24 cellular contexts compared by ENCODE assay signal in genomic region chr5:174426851-174427250, GRCh38.
DNase-seq lines count a peak whose midpoint lies in the region; FAIRE-seq lines count a peak whose summit lies in the region.
"Had no signal": no experiment of that assay in that cellular context is flagged by ENCODE, and none has a peak within 500 bp of the region (broad histone marks: within the 10 kb centered on the region; RNA-seq: fewer than 3 reads in every experiment).

No MANE protein-coding gene starts in this region.

- H2AK5ac ChIP-seq in mesenchymal stem cell (ENCODE audit: low read length, severe bottlenecking): no peak overlapping the region
- H2AK5ac ChIP-seq in neuronal stem cell (ENCODE audit: low read depth, low read length): no peak overlapping the region

- H3K4me2 ChIP-seq in mesenchymal stem cell (ENCODE audit: low read length, poor library complexity, severe bottlenecking): no peak overlapping the region
- H3K4me2 ChIP-seq in neuronal stem cell (ENCODE audit: insufficient read depth, low read length, poor library complexity, severe bottlenecking): no peak overlapping the region
- H3K4me2 ChIP-seq: BLaER1 treated with 17β-estradiol and CSF1 and Interleukin-3, amounts not matched to agents 10 nM and 100 nM had no signal

- no peak overlapping the region for H2BK15ac ChIP-seq in mesenchymal stem cell (ENCODE audit: low read depth, poor library complexity, severe bottlenecking)
- H2BK15ac ChIP-seq in neuronal stem cell (ENCODE audit: low read length): no peak overlapping the region

- H3K27me3 ChIP-seq in mesenchymal stem cell (ENCODE audit: control insufficient read depth in 1 of 2, insufficient read depth in 1 of 2, low read length in 2 of 2): peaks cover 0 to 31% of the 10 kb centered on the region in 2 experiments
- no peaks in the 10 kb centered on the region for H3K27me3 ChIP-seq in neuronal stem cell (ENCODE audit: control insufficient read depth in 3 of 3, insufficient read depth in 3 of 3, low read depth in 1 of 3, low read length in 3 of 3)
- H3K27me3 ChIP-seq in small intestine (ENCODE audit: control insufficient read depth in 2 of 2, insufficient read depth in 2 of 2, low read length in 2 of 2): no peaks in the 10 kb centered on the region
- H3K27me3 ChIP-seq: BLaER1 treated with 17β-estradiol and CSF1 and Interleukin-3, amounts not matched to agents 10 nM and 100 nM had no signal

- H4K91ac ChIP-seq in mesenchymal stem cell (ENCODE audit: low read length): peak overlapping the region; percentile 62
- H4K91ac ChIP-seq in neuronal stem cell (ENCODE audit: low read depth, low read length, poor library complexity): no peak overlapping the region

- H3K4ac ChIP-seq in mesenchymal stem cell (ENCODE audit: low read depth in 1 of 2, low read length in 2 of 2): no peak overlapping the region
- no peak overlapping the region for H3K4ac ChIP-seq in neuronal stem cell (ENCODE audit: low read length)

- H3K27ac ChIP-seq in mesenchymal stem cell (ENCODE audit: low read length, poor library complexity, severe bottlenecking) (no peak overlapping the region), neuronal stem cell (replicated peaks; ENCODE audit: low read length) (no peak overlapping the region), small intestine (ENCODE audit: low read depth in 1 of 2, low read length in 1 of 2) (no peak overlapping the region)
- H3K27ac ChIP-seq: BLaER1 treated with 17β-estradiol and CSF1 and Interleukin-3, amounts not matched to agents 10 nM and 100 nM; C4-2B had no signal

- H3K4me3 ChIP-seq in mesenchymal stem cell (ENCODE audit: insufficient read depth in 1 of 2, low read depth in 1 of 2, low read length in 2 of 2): no peak overlapping the region
- H3K4me3 ChIP-seq in neuronal stem cell (ENCODE audit: low read length in 2 of 2): no peak overlapping the region
- no peak overlapping the region for H3K4me3 ChIP-seq in small intestine (ENCODE audit: low read depth in 1 of 2, low read length in 2 of 2)
- H3K4me3 ChIP-seq: BLaER1 treated with 17β-estradiol and CSF1 and Interleukin-3, amounts not matched to agents 10 nM and 100 nM had no signal

- H3K18ac ChIP-seq in mesenchymal stem cell (ENCODE audit: low read depth in 1 of 2, low read length in 2 of 2) (no peak overlapping the region), neuronal stem cell (ENCODE audit: low read length) (no peak overlapping the region)

- H3K79me1 ChIP-seq in mesenchymal stem cell (replicated peaks; ENCODE audit: low read length, poor library complexity, severe bottlenecking) (no peaks in the 10 kb centered on the region), neuronal stem cell (ENCODE audit: low read depth, low read length) (no peaks in the 10 kb centered on the region)

- FAIRE-seq in small intestine (lab: Jason Lieb, UNC): no peak
- FAIRE-seq: A204.1, D721Med, G401.6, GM12891, GM19239 had no signal

- H3K9ac ChIP-seq in mesenchymal stem cell (ENCODE audit: low read length) (no peak overlapping the region), neuronal stem cell (ENCODE audit: low read depth, low read length, poor library complexity) (no peak overlapping the region)
- H3K9ac ChIP-seq: BLaER1 treated with 17β-estradiol and CSF1 and Interleukin-3, amounts not matched to agents 10 nM and 100 nM had no signal

- H2AFZ ChIP-seq in mesenchymal stem cell (ENCODE audit: low read depth, low read length): no peak overlapping the region
- no peak overlapping the region for H2AFZ ChIP-seq in neuronal stem cell (ENCODE audit: low read length)

- H3K23ac ChIP-seq in mesenchymal stem cell (ENCODE audit: low read length in 2 of 2): no peak overlapping the region
- no peak overlapping the region for H3K23ac ChIP-seq in neuronal stem cell (ENCODE audit: low read depth, low read length, poor library complexity)

- H3K9me3 ChIP-seq in mesenchymal stem cell (ENCODE audit: control insufficient read depth, low read length) (no peaks in the 10 kb centered on the region), neuronal stem cell (replicated peaks in 1 of 2; ENCODE audit: control insufficient read depth in 2 of 2, insufficient read depth in 1 of 2, low read depth in 1 of 2, low read length in 2 of 2) (no peaks in the 10 kb centered on the region), small intestine (ENCODE audit: control insufficient read depth, low read depth) (no peaks in the 10 kb centered on the region)
- H3K9me3 ChIP-seq: BLaER1 treated with 17β-estradiol and CSF1 and Interleukin-3, amounts not matched to agents 10 nM and 100 nM; Caco-2 had no signal

- H3K4me1 ChIP-seq in mesenchymal stem cell (ENCODE audit: control insufficient read depth, insufficient read depth, low read depth, low read length): peaks cover 1% of the 10 kb centered on the region
- H3K4me1 ChIP-seq in neuronal stem cell (ENCODE audit: control insufficient read depth in 2 of 2, insufficient read depth in 1 of 2, low read depth in 1 of 2, low read length in 2 of 2): no peaks in the 10 kb centered on the region
- H3K4me1 ChIP-seq in small intestine (ENCODE audit: control insufficient read depth in 2 of 2, insufficient read depth in 1 of 2, low read depth in 1 of 2, low read length in 1 of 2): peaks cover 0 to 2% of the 10 kb centered on the region in 2 donors

- H4K8ac ChIP-seq in mesenchymal stem cell (ENCODE audit: low read length): no peak overlapping the region
- H4K8ac ChIP-seq in neuronal stem cell (ENCODE audit: low read depth, low read length): peak overlapping the region; percentile 66

- DNase-seq in NCI-H69 (lab: John Stamatoyannopoulos, UW) (peak; percentile 89), mesenchymal stem cell (no peak), neuronal stem cell (ENCODE audit: low spot score) (no peak), small intestine (peak; percentile 3), NCI-H2227 (lab: John Stamatoyannopoulos, UW; ENCODE audit: unreplicated experiment) (no peak), hypothalamus (lab: John Stamatoyannopoulos, UW) (no peak)
- DNase-seq in stimulated activated naive CD4-positive, alpha-beta T cell treated with Interleukin-2 at 50 U/mL for 16 hours (lab: John Stamatoyannopoulos, UW): no peak
- no peak for DNase-seq in activated naive CD4-positive, alpha-beta T cell (lab: John Stamatoyannopoulos, UW)
- DNase-seq: 8988T; ACHN; AML-193; Caco-2; Calu3; CD4-positive, alpha-beta T cell; CD8-positive, alpha-beta T cell; DMS79 treated with DMSO at 0.1 percent for 48 hours; GF-D8 had no signal

- H3K36me3 ChIP-seq in mesenchymal stem cell (ENCODE audit: control insufficient read depth in 1 of 2, insufficient read depth in 2 of 2, low read depth in 1 of 2, low read length in 2 of 2): no peaks in the 10 kb centered on the region
- H3K36me3 ChIP-seq in neuronal stem cell (replicated peaks in 1 of 2; ENCODE audit: control insufficient read depth in 2 of 2, insufficient read depth in 2 of 2, low read length in 2 of 2): no peaks in the 10 kb centered on the region
- no peaks in the 10 kb centered on the region for H3K36me3 ChIP-seq in small intestine (ENCODE audit: control insufficient read depth in 2 of 2, insufficient read depth in 2 of 2, low read length in 2 of 2)
- H3K36me3 ChIP-seq: BLaER1 treated with 17β-estradiol and CSF1 and Interleukin-3, amounts not matched to agents 10 nM and 100 nM had no signal

- no peak overlapping the region for H3K14ac ChIP-seq in mesenchymal stem cell (ENCODE audit: low read length in 2 of 2)
- H3K14ac ChIP-seq in neuronal stem cell (ENCODE audit: low read length): no peak overlapping the region

- WGBS in mesenchymal stem cell: 73% methylated on average over 4 of the region's 4 CpGs
- no CpG with 5 or more reads among the region's 4 CpGs for WGBS in neuronal stem cell (ENCODE audit: extremely low coverage in 2 of 2, insufficient read length in 2 of 2, insufficient replicate concordance in 1 of 2), 2 donors
- 25 to 64% (median 29%) methylated on average over 4 of the region's 4 CpGs for WGBS in small intestine, 3 donors

- H2BK12ac ChIP-seq in mesenchymal stem cell (ENCODE audit: low read length in 2 of 2) (no peak overlapping the region), neuronal stem cell (ENCODE audit: low read length) (no peak overlapping the region)

- H2BK5ac ChIP-seq in mesenchymal stem cell (ENCODE audit: low read depth, low read length, poor library complexity, severe bottlenecking): no peak overlapping the region
- no peak overlapping the region for H2BK5ac ChIP-seq in neuronal stem cell (ENCODE audit: low read length)

- H2BK120ac ChIP-seq in mesenchymal stem cell (ENCODE audit: low read depth, low read length): no peak overlapping the region
- no peak overlapping the region for H2BK120ac ChIP-seq in neuronal stem cell (ENCODE audit: low read depth, low read length)

Comparison
In these comparisons a context has a peak if more than half of its experiments do, and no peak if none do; other contexts are left out.
1. DNase-seq: peak in NCI-H69 (single experiment) and small intestine (single experiment); none in mesenchymal stem cell (single experiment), neuronal stem cell (single experiment), NCI-H2227 (single experiment), stimulated activated naive CD4-positive, alpha-beta T cell treated with Interleukin-2 at 50 U/mL for 16 hours (single experiment), activated naive CD4-positive, alpha-beta T cell (0 of 4) and hypothalamus (0 of 51).